Comparison of ENCODE assay signal across 11 cellular contexts in genomic region chr2:195477248-195477995, GRCh38.
A peak's percentile ranks its signal among the peaks of the same experiment; 100 is the strongest.
DNase-seq lines count a peak whose midpoint lies in the region; ATAC-seq and TF ChIP-seq lines count a peak whose summit lies in the region.
"Had no signal": no experiment of that assay in that cellular context is flagged by ENCODE, and none has a peak within 500 bp of the region (broad histone marks: within the 10 kb centered on the region; RNA-seq: fewer than 3 reads in every experiment).

No MANE protein-coding gene starts in this region.

- in situ Hi-C loops in GM23248 (cut with MboI) (no loop called here), KBM-7 (cut with MboI; ENCODE audit: low pct_unique_long_range_greater_than_20kb, low sequenced_read_pairs) (loop anchor here (25.0 kb wide), 1 partner anchor 140 kb away; no protein-coding TSS in a partner anchor)

- H3K27me3 ChIP-seq in GM23248 (replicated peaks; ENCODE audit: insufficient read depth) (no peaks in the 10 kb centered on the region), esophagus muscularis mucosa (no peaks in the 10 kb centered on the region)
- H3K27me3 ChIP-seq: neutrophil had no signal

- peak; percentile 80 for ATAC-seq in GM18499 (IDR thresholded peaks at IDR 0.05; ENCODE audit: insufficient read depth, unreplicated experiment)

- H3K9ac ChIP-seq in GM23248, result no peak overlapping the region
- H3K9ac ChIP-seq: KMS-11 had no signal

- H3K9me3 ChIP-seq in GM23248 (ENCODE audit: low read depth) (no peaks in the 10 kb centered on the region), esophagus muscularis mucosa (no peaks in the 10 kb centered on the region)
- H3K9me3 ChIP-seq: neutrophil had no signal

- H3K79me2 ChIP-seq in GM23248 (ENCODE audit: insufficient read depth), result no peaks in the 10 kb centered on the region

- WGBS in GM23248 (ENCODE audit: low coverage in 1 of 2, low lambda C conversion rate in 2 of 2, missing lambda C conversion rate in 2 of 2), 2 experiments, result 45 to 50% methylated on average over 2 of the region's 2 CpGs
- 87% methylated on average over 2 of the region's 2 CpGs for WGBS in esophagus muscularis mucosa

- intact Hi-C loops in esophagus muscularis mucosa (cut with DNase I), result no loop called here

- H3K36me3 ChIP-seq in GM23248 (ENCODE audit: low read depth) (no peaks in the 10 kb centered on the region), esophagus muscularis mucosa (no peaks in the 10 kb centered on the region)
- H3K36me3 ChIP-seq: neutrophil had no signal

- H3K4me2 ChIP-seq in GM23248 (ENCODE audit: unreplicated experiment), result no peak overlapping the region
- H3K4me2 ChIP-seq: KMS-11 had no signal

- no peak overlapping the region for H2AFZ ChIP-seq in GM23248

- TF ChIP-seq POLR2A in esophagus muscularis mucosa (IDR thresholded peaks at IDR 0.05; ENCODE audit: low read depth), result no peak

- H3K4me3 ChIP-seq in GM23248, result no peak overlapping the region
- H3K4me3 ChIP-seq in fibroblast of pulmonary artery (replicated peaks; ENCODE audit: low read depth, low read length), result no peak overlapping the region
- no peak overlapping the region for H3K4me3 ChIP-seq in esophagus muscularis mucosa

- no peaks in the 10 kb centered on the region for H3K9me2 ChIP-seq in GM23248 (ENCODE audit: insufficient read depth)

- H3K4me1 ChIP-seq in GM23248 (ENCODE audit: insufficient read depth) (0 out of 2 replicates have a peak, but pooled peaks cover 8% of the 10 kb centered on the region), esophagus muscularis mucosa (no peaks in the 10 kb centered on the region)

- DNase-seq in GM23248, result peak; percentile 63
- DNase-seq in KBM-7, result peak; percentile 55
- peak; percentile 85 for DNase-seq in fibroblast of pulmonary artery (ENCODE audit: low read depth)
- DNase-seq in esophagus muscularis mucosa (ENCODE audit: extremely low spot score), result no peak
- no peak for DNase-seq in NCI-H748 (lab: John Stamatoyannopoulos, UW; ENCODE audit: unreplicated experiment)
- DNase-seq in NCI-H2029 (lab: John Stamatoyannopoulos, UW), result no peak
- no peak for DNase-seq in COLO668 (lab: John Stamatoyannopoulos, UW; ENCODE audit: unreplicated experiment)
- DNase-seq: RPMI8226 had no signal

- no peak for TF ChIP-seq EP300 in esophagus muscularis mucosa (IDR thresholded peaks at IDR 0.05)

- TF ChIP-seq CTCF in fibroblast of pulmonary artery (IDR thresholded peaks at IDR 0.05; ENCODE audit: low read length, missing control alignments) (no peak), esophagus muscularis mucosa (IDR thresholded peaks at IDR 0.05) (no peak)

- peaks cover 14% of the 10 kb centered on the region for H3F3A ChIP-seq in GM23248 (ENCODE audit: insufficient read depth)

- H4K20me1 ChIP-seq in GM23248 (ENCODE audit: insufficient read depth), result no peaks in the 10 kb centered on the region

- no peak overlapping the region for H3K27ac ChIP-seq in GM23248
- no peak overlapping the region for H3K27ac ChIP-seq in esophagus muscularis mucosa (replicated peaks in 1 of 4)
- H3K27ac ChIP-seq: KMS-11, neutrophil had no signal

Comparison
In these comparisons a context has a peak if more than half of its experiments do, and no peak if none do; other contexts are left out.
1. DNase-seq: peak in GM23248 (single experiment), KBM-7 (single experiment) and fibroblast of pulmonary artery (single experiment); none in esophagus muscularis mucosa (single experiment), NCI-H748 (single experiment), NCI-H2029 (single experiment) and COLO668 (single experiment).